In the genomic region with DNA sequence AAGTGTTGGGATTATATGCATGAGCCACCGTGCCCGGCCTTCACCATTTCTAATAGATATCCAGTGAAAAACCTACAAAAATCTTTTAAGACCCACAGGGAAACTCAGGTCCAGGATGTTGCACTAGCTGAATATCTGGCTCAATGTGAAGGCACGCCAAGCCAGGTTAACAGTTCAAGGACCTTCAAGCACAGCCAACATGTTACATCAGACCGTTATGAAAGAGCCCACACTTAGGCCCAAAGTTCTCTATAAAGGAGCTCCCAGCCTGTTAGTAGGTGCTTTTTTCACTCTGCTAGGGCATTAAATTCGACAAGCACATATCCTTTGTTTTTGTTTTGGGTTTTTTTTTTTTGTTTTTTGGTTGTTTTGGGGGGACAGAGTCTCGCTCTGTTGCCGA, we compare ENCODE assay signal across 2 cellular contexts.
A peak's percentile ranks its signal among the peaks of the same experiment; 100 is the strongest.
TF ChIP-seq lines count a peak whose summit lies in the region.

No MANE protein-coding gene starts in this region.

TF ChIP-seq in WTC11, 78 proteins besides CTCF, POLR2A, EP300 and RAD21 (continued from another document):
- TF ChIP-seq, protein P1, sequence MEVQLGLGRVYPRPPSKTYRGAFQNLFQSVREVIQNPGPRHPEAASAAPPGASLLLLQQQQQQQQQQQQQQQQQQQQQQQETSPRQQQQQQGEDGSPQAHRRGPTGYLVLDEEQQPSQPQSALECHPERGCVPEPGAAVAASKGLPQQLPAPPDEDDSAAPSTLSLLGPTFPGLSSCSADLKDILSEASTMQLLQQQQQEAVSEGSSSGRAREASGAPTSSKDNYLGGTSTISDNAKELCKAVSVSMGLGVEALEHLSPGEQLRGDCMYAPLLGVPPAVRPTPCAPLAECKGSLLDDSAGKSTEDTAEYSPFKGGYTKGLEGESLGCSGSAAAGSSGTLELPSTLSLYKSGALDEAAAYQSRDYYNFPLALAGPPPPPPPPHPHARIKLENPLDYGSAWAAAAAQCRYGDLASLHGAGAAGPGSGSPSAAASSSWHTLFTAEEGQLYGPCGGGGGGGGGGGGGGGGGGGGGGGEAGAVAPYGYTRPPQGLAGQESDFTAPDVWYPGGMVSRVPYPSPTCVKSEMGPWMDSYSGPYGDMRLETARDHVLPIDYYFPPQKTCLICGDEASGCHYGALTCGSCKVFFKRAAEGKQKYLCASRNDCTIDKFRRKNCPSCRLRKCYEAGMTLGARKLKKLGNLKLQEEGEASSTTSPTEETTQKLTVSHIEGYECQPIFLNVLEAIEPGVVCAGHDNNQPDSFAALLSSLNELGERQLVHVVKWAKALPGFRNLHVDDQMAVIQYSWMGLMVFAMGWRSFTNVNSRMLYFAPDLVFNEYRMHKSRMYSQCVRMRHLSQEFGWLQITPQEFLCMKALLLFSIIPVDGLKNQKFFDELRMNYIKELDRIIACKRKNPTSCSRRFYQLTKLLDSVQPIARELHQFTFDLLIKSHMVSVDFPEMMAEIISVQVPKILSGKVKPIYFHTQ (CRISPR knock-in tag; IDR thresholded peaks at IDR 0.05), result no peak
- TF ChIP-seq E2F1 (CRISPR knock-in tag; IDR thresholded peaks at IDR 0.05), result no peak
- no peak for TF ChIP-seq RELA (CRISPR knock-in tag; IDR thresholded peaks at IDR 0.05; ENCODE audit: borderline replicate concordance)
TF ChIP-seq in WTC11: peak in this region for 1.

TF ChIP-seq in HepG2, 621 proteins besides CTCF, POLR2A, EP300 and RAD21 (continued from another document):
- TF ChIP-seq, protein P2, sequence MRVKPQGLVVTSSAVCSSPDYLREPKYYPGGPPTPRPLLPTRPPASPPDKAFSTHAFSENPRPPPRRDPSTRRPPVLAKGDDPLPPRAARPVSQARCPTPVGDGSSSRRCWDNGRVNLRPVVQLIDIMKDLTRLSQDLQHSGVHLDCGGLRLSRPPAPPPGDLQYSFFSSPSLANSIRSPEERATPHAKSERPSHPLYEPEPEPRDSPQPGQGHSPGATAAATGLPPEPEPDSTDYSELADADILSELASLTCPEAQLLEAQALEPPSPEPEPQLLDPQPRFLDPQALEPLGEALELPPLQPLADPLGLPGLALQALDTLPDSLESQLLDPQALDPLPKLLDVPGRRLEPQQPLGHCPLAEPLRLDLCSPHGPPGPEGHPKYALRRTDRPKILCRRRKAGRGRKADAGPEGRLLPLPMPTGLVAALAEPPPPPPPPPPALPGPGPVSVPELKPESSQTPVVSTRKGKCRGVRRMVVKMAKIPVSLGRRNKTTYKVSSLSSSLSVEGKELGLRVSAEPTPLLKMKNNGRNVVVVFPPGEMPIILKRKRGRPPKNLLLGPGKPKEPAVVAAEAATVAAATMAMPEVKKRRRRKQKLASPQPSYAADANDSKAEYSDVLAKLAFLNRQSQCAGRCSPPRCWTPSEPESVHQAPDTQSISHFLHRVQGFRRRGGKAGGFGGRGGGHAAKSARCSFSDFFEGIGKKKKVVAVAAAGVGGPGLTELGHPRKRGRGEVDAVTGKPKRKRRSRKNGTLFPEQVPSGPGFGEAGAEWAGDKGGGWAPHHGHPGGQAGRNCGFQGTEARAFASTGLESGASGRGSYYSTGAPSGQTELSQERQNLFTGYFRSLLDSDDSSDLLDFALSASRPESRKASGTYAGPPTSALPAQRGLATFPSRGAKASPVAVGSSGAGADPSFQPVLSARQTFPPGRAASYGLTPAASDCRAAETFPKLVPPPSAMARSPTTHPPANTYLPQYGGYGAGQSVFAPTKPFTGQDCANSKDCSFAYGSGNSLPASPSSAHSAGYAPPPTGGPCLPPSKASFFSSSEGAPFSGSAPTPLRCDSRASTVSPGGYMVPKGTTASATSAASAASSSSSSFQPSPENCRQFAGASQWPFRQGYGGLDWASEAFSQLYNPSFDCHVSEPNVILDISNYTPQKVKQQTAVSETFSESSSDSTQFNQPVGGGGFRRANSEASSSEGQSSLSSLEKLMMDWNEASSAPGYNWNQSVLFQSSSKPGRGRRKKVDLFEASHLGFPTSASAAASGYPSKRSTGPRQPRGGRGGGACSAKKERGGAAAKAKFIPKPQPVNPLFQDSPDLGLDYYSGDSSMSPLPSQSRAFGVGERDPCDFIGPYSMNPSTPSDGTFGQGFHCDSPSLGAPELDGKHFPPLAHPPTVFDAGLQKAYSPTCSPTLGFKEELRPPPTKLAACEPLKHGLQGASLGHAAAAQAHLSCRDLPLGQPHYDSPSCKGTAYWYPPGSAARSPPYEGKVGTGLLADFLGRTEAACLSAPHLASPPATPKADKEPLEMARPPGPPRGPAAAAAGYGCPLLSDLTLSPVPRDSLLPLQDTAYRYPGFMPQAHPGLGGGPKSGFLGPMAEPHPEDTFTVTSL (CRISPR knock-in tag; IDR thresholded peaks at IDR 0.05; ENCODE audit: borderline replicate concordance), result peak; percentile 62; the same call in 1 of the 2 replicates
- no peak for TF ChIP-seq SOX13 (IDR thresholded peaks at IDR 0.05)
- 0 out of 4 replicates have a peak, but pooled peaks of 1 of the 2 experiments have one; percentile 10 for TF ChIP-seq SOX13 (CRISPR knock-in tag; conservative IDR thresholded peaks at IDR 0.05 in 1 of 2, IDR thresholded peaks at IDR 0.05 in 1 of 2)
- peak; percentile 33; the same call in 1 of the 2 replicates for TF ChIP-seq RXRA (CRISPR knock-in tag; IDR thresholded peaks at IDR 0.05)
- TF ChIP-seq, protein P3, sequence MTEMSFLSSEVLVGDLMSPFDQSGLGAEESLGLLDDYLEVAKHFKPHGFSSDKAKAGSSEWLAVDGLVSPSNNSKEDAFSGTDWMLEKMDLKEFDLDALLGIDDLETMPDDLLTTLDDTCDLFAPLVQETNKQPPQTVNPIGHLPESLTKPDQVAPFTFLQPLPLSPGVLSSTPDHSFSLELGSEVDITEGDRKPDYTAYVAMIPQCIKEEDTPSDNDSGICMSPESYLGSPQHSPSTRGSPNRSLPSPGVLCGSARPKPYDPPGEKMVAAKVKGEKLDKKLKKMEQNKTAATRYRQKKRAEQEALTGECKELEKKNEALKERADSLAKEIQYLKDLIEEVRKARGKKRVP (CRISPR knock-in tag; IDR thresholded peaks at IDR 0.05), result peak in 1 of 2 experiments; percentile 94; a peak in 2 of 4 replicates
- TF ChIP-seq GATAD2A (CRISPR knock-in tag; IDR thresholded peaks at IDR 0.05), result peak; percentile 51
- TF ChIP-seq HMG20A (CRISPR knock-in tag; IDR thresholded peaks at IDR 0.05; ENCODE audit: borderline replicate concordance), result peak; percentile 59; the same call in 1 of the 2 replicates
- peak; percentile 52; the same call in 1 of the 2 replicates for TF ChIP-seq CEBPB (IDR thresholded peaks at IDR 0.05; ENCODE audit: borderline replicate concordance, low read depth, low read length)
- peak; percentile 84 to 86 for TF ChIP-seq NR2F1 (CRISPR knock-in tag; IDR thresholded peaks at IDR 0.05)
- peak; percentile 82 for TF ChIP-seq NR2F6 (IDR thresholded peaks at IDR 0.05)
- peak; percentile 85 for TF ChIP-seq NR2F6 (CRISPR knock-in tag; IDR thresholded peaks at IDR 0.05)
- peak; percentile 43 for TF ChIP-seq FOXA3 (CRISPR knock-in tag; IDR thresholded peaks at IDR 0.05)
- TF ChIP-seq ATM (IDR thresholded peaks at IDR 0.05; ENCODE audit: borderline replicate concordance), result no peak
- TF ChIP-seq MED1 (CRISPR knock-in tag; IDR thresholded peaks at IDR 0.05), result peak; percentile 42; the same call in 1 of the 2 replicates
- TF ChIP-seq SOX5 (CRISPR knock-in tag; IDR thresholded peaks at IDR 0.05; ENCODE audit: borderline replicate concordance), result peak; percentile 44; the same call in 1 of the 2 replicates
- peak; percentile 84 for TF ChIP-seq HNF4A (CRISPR knock-in tag; IDR thresholded peaks at IDR 0.05)
- no peak for TF ChIP-seq HNF4G (IDR thresholded peaks at IDR 0.05; ENCODE audit: borderline replicate concordance, low read depth, low read length)
- peak; percentile 61; the same call in 1 of the 2 replicates for TF ChIP-seq HNF4G (CRISPR knock-in tag; IDR thresholded peaks at IDR 0.05; ENCODE audit: borderline replicate concordance, low read depth)
- TF ChIP-seq NFE2L2 (IDR thresholded peaks at IDR 0.05; ENCODE audit: low read length), result no peak
- no peak for TF ChIP-seq ZNF629 (CRISPR knock-in tag; conservative IDR thresholded peaks at IDR 0.05)
- TF ChIP-seq, protein P4, sequence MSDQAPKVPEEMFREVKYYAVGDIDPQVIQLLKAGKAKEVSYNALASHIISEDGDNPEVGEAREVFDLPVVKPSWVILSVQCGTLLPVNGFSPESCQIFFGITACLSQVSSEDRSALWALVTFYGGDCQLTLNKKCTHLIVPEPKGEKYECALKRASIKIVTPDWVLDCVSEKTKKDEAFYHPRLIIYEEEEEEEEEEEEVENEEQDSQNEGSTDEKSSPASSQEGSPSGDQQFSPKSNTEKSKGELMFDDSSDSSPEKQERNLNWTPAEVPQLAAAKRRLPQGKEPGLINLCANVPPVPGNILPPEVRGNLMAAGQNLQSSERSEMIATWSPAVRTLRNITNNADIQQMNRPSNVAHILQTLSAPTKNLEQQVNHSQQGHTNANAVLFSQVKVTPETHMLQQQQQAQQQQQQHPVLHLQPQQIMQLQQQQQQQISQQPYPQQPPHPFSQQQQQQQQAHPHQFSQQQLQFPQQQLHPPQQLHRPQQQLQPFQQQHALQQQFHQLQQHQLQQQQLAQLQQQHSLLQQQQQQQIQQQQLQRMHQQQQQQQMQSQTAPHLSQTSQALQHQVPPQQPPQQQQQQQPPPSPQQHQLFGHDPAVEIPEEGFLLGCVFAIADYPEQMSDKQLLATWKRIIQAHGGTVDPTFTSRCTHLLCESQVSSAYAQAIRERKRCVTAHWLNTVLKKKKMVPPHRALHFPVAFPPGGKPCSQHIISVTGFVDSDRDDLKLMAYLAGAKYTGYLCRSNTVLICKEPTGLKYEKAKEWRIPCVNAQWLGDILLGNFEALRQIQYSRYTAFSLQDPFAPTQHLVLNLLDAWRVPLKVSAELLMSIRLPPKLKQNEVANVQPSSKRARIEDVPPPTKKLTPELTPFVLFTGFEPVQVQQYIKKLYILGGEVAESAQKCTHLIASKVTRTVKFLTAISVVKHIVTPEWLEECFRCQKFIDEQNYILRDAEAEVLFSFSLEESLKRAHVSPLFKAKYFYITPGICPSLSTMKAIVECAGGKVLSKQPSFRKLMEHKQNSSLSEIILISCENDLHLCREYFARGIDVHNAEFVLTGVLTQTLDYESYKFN (CRISPR knock-in tag; conservative IDR thresholded peaks at IDR 0.05), result 0 out of 2 replicates have a peak, but pooled peaks have one; percentile 26
- no peak for TF ChIP-seq DRAP1 (CRISPR knock-in tag; IDR thresholded peaks at IDR 0.05)
- TF ChIP-seq ZMYM4 (CRISPR knock-in tag; IDR thresholded peaks at IDR 0.05), result peak; percentile 41; the same call in 1 of the 2 replicates
- peak; percentile 83 for TF ChIP-seq RXRB (CRISPR knock-in tag; IDR thresholded peaks at IDR 0.05; ENCODE audit: borderline replicate concordance)
- peak; percentile 89 for TF ChIP-seq TRIM24 (CRISPR knock-in tag; IDR thresholded peaks at IDR 0.05)
- TF ChIP-seq SALL1 (CRISPR knock-in tag; IDR thresholded peaks at IDR 0.05), result peak; percentile 41; the same call in 1 of the 2 replicates
- 0 out of 2 replicates have a peak, but pooled peaks have one; percentile 61 for TF ChIP-seq ZNF878 (CRISPR knock-in tag; IDR thresholded peaks at IDR 0.05)
- no peak for TF ChIP-seq GABPA (IDR thresholded peaks at IDR 0.05; ENCODE audit: low read depth, low read length)
- TF ChIP-seq GABPA (CRISPR knock-in tag; IDR thresholded peaks at IDR 0.05; ENCODE audit: low read depth), result 0 out of 2 replicates have a peak, but pooled peaks have one; percentile 19
- TF ChIP-seq POLR2AphosphoS2 (IDR thresholded peaks at IDR 0.05; ENCODE audit: low read depth, low read length), result no peak
- TF ChIP-seq POGZ (CRISPR knock-in tag; IDR thresholded peaks at IDR 0.05), result 0 out of 2 replicates have a peak, but pooled peaks have one; percentile 29
- TF ChIP-seq ZNF326 (CRISPR knock-in tag; IDR thresholded peaks at IDR 0.05; ENCODE audit: borderline replicate concordance), result no peak
- peak; percentile 22 for TF ChIP-seq TEAD3 (CRISPR knock-in tag; optimal IDR thresholded peaks at IDR 0.05; ENCODE audit: borderline replicate concordance)
- no peak for TF ChIP-seq EHMT2 (IDR thresholded peaks at IDR 0.05; ENCODE audit: borderline replicate concordance, low read depth, low read length)
- TF ChIP-seq ZNF644 (CRISPR knock-in tag; IDR thresholded peaks at IDR 0.05; ENCODE audit: low read depth), result peak; percentile 52; the same call in 1 of the 2 replicates
- TF ChIP-seq NR2F2 (IDR thresholded peaks at IDR 0.05; ENCODE audit: borderline replicate concordance, low read depth), result 0 out of 2 replicates have a peak, but pooled peaks have one; percentile 35
- TF ChIP-seq RARA (CRISPR knock-in tag; IDR thresholded peaks at IDR 0.05), result peak; percentile 98
- TF ChIP-seq MYC (CRISPR knock-in tag; IDR thresholded peaks at IDR 0.05; ENCODE audit: borderline replicate concordance), result no peak
- TF ChIP-seq NR2C2 (CRISPR knock-in tag; IDR thresholded peaks at IDR 0.05; ENCODE audit: borderline replicate concordance), result 0 out of 2 replicates have a peak, but pooled peaks have one; percentile 20
- peak; percentile 86 for TF ChIP-seq ARID5B (CRISPR knock-in tag; IDR thresholded peaks at IDR 0.05)
- TF ChIP-seq ZKSCAN5 (CRISPR knock-in tag; IDR thresholded peaks at IDR 0.05), result no peak
- peak; percentile 77 for TF ChIP-seq CEBPG (CRISPR knock-in tag; IDR thresholded peaks at IDR 0.05)
- peak; percentile 30; the same call in 1 of the 2 replicates for TF ChIP-seq ZNF331 (CRISPR knock-in tag; IDR thresholded peaks at IDR 0.05)
- peak; percentile 22; the same call in 1 of the 2 replicates for TF ChIP-seq FOXK1 (CRISPR knock-in tag; IDR thresholded peaks at IDR 0.05; ENCODE audit: borderline replicate concordance, low read depth)
